In the genomic region with DNA sequence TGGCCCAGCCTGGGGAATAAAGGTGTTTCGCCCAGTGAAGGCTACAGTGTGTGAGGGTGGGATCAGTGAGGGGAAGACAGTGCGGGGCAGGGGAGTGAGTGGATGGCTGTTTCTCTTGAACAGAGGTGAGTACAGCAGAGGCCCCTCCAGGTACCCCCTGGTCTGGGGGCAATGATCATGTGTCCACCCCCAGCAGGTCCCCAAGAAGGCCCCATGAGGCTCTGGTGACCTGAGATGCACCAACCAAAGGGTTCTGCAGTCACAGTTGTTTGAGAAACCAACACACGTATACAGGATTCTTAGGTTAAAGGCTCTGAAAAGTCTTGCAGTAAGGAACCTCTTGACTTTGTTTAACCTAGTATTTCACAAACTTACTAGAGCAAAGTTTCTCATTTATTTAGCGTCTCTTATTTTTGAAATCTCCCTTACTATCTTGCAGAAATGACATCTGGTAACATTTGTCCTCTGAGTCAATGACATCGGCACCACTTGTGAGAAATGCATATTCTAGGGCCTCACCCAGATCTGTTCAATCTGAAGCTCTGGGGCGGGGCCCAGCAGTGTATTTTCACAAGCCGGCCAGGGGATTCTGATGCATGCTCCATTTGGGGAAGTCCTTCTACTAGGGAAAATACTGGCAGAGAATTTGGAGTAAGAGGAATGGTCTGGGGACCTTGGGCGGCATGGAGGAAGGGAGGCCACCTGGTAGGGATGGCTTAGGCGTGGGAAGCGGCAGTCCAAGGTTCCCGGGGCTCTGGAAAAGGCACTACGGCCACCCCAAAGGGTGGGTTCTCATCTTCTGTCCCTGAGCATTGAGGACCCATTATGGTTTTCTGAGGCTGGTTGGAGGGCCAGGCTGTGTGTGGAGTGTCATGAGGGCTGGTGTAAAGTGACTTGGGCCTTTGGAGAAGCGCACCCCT, we compare ENCODE assay signal across 9 cellular contexts.
DNase-seq lines count a peak whose midpoint lies in the region; ATAC-seq and TF ChIP-seq lines count a peak whose summit lies in the region.
"Had no signal": no experiment of that assay in that cellular context is flagged by ENCODE, and none has a peak within 500 bp of the region (broad histone marks: within the 10 kb centered on the region; RNA-seq: fewer than 3 reads in every experiment).

No MANE protein-coding gene starts in this region.

- no peak for DNase-seq in activated naive CD4-positive, alpha-beta T cell treated with anti-CD3 and anti-CD28 coated beads, Interleukin-2, amount 10 ng/mL, durations not matched to agents 7 days and 5 days
- no peak for DNase-seq in activated naive CD4-positive, alpha-beta T cell treated with Interleukin-2 at 50 U/mL for 16 hours
- no peak for DNase-seq in central memory CD8-positive, alpha-beta T cell (ENCODE audit: low spot score in 2 of 2)
- DNase-seq in naive B cell, result no peak
- DNase-seq in type B pancreatic cell (ENCODE audit: extremely low spot score, unreplicated experiment), result no peak
- DNase-seq in mesenchymal stem cell, result no peak
- no peak for DNase-seq in SW480 (ENCODE audit: low spot score)
- DNase-seq: NCI-H2029 treated with DMSO at 0.1 percent for 48 hours had no signal

- H3K79me1 ChIP-seq in mesenchymal stem cell (replicated peaks; ENCODE audit: low read length, poor library complexity, severe bottlenecking), result no peaks in the 10 kb centered on the region

- no peak overlapping the region for H2AK5ac ChIP-seq in mesenchymal stem cell (ENCODE audit: low read length, severe bottlenecking)

- H3K36me3 Mint-ChIP-seq in activated naive CD4-positive, alpha-beta T cell treated with anti-CD3 and anti-CD28 coated beads, Interleukin-2, amount 10 ng/mL, durations not matched to agents 7 days and 5 days, result no peaks in the 10 kb centered on the region
- H3K36me3 Mint-ChIP-seq in central memory CD8-positive, alpha-beta T cell (ENCODE audit: insufficient read depth), result peaks cover 5% of the 10 kb centered on the region
- H3K36me3 Mint-ChIP-seq in naive B cell (no peaks in the 10 kb centered on the region), type B pancreatic cell (no peaks in the 10 kb centered on the region)

- no peaks in the 10 kb centered on the region for H3K9me3 ChIP-seq in mesenchymal stem cell (ENCODE audit: control insufficient read depth, low read length)

- no peak overlapping the region for H3K27ac ChIP-seq in mesenchymal stem cell (ENCODE audit: low read length, poor library complexity, severe bottlenecking)

- peaks cover 39% of the 10 kb centered on the region for H3K27me3 Mint-ChIP-seq in activated naive CD4-positive, alpha-beta T cell treated with anti-CD3 and anti-CD28 coated beads, Interleukin-2, amount 10 ng/mL, durations not matched to agents 7 days and 5 days
- no peaks in the 10 kb centered on the region for H3K27me3 Mint-ChIP-seq in central memory CD8-positive, alpha-beta T cell
- H3K27me3 Mint-ChIP-seq in naive B cell, result peaks cover 6 to 21% (median 18%) of the 10 kb centered on the region in 3 donors
- H3K27me3 Mint-ChIP-seq in type B pancreatic cell, result no peaks in the 10 kb centered on the region

- TF ChIP-seq CTCF in type B pancreatic cell (conservative IDR thresholded peaks at IDR 0.05), result no peak

- peaks cover 11% of the 10 kb centered on the region for H3K4me1 Mint-ChIP-seq in activated naive CD4-positive, alpha-beta T cell treated with anti-CD3 and anti-CD28 coated beads, Interleukin-2, amount 10 ng/mL, durations not matched to agents 7 days and 5 days
- H3K4me1 Mint-ChIP-seq in central memory CD8-positive, alpha-beta T cell, result peaks cover 11% of the 10 kb centered on the region
- peaks cover 5 to 26% (median 18%) of the 10 kb centered on the region in 3 donors for H3K4me1 Mint-ChIP-seq in naive B cell
- H3K4me1 Mint-ChIP-seq in type B pancreatic cell (ENCODE audit: unreplicated experiment), result peaks cover 9% of the 10 kb centered on the region

- H4K8ac ChIP-seq in mesenchymal stem cell (ENCODE audit: low read length), result no peak overlapping the region

- H3K4me3 Mint-ChIP-seq in activated naive CD4-positive, alpha-beta T cell treated with anti-CD3 and anti-CD28 coated beads, Interleukin-2, amount 10 ng/mL, durations not matched to agents 7 days and 5 days, result peak overlapping the region; percentile 66
- peak overlapping the region; percentile 73 for H3K4me3 Mint-ChIP-seq in central memory CD8-positive, alpha-beta T cell
- H3K4me3 Mint-ChIP-seq in naive B cell (peak overlapping the region; percentile 39 to 91 (median 79)), type B pancreatic cell (peak overlapping the region; percentile 80)

- no peak overlapping the region for H2BK120ac ChIP-seq in mesenchymal stem cell (ENCODE audit: low read depth, low read length)

- H3K4ac ChIP-seq in mesenchymal stem cell (ENCODE audit: low read depth in 1 of 2, low read length in 2 of 2), result no peak overlapping the region

- H3K9me3 Mint-ChIP-seq in activated naive CD4-positive, alpha-beta T cell treated with anti-CD3 and anti-CD28 coated beads, Interleukin-2, amount 10 ng/mL, durations not matched to agents 7 days and 5 days, result no peaks in the 10 kb centered on the region
- H3K9me3 Mint-ChIP-seq in central memory CD8-positive, alpha-beta T cell, result no peaks in the 10 kb centered on the region
- H3K9me3 Mint-ChIP-seq in naive B cell (peaks cover 0 to 1% (median 0%) of the 10 kb centered on the region in 7 donors), type B pancreatic cell (no peaks in the 10 kb centered on the region)

- H3K9ac ChIP-seq in mesenchymal stem cell (ENCODE audit: low read length), result no peak overlapping the region

- H3K27me3 ChIP-seq in mesenchymal stem cell (ENCODE audit: control insufficient read depth in 1 of 2, insufficient read depth in 1 of 2, low read length in 2 of 2), result peaks cover 0 to 8% of the 10 kb centered on the region in 2 experiments

- H3K4me3 ChIP-seq in mesenchymal stem cell (ENCODE audit: insufficient read depth in 1 of 2, low read depth in 1 of 2, low read length in 2 of 2), result peak overlapping the region in 1 of 2 experiments; percentile 42

- peaks cover 0 to 6% of the 10 kb centered on the region in 2 experiments for H3K36me3 ChIP-seq in mesenchymal stem cell (ENCODE audit: control insufficient read depth in 1 of 2, insufficient read depth in 2 of 2, low read depth in 1 of 2, low read length in 2 of 2)

- no peak overlapping the region for H3K4me2 ChIP-seq in mesenchymal stem cell (ENCODE audit: low read length, poor library complexity, severe bottlenecking)

- no peak overlapping the region for H2AFZ ChIP-seq in mesenchymal stem cell (ENCODE audit: low read depth, low read length)

- no peak overlapping the region for H4K91ac ChIP-seq in mesenchymal stem cell (ENCODE audit: low read length)

- no peak overlapping the region for H2BK12ac ChIP-seq in mesenchymal stem cell (ENCODE audit: low read length in 2 of 2)

- H2BK5ac ChIP-seq in mesenchymal stem cell (ENCODE audit: low read depth, low read length, poor library complexity, severe bottlenecking), result no peak overlapping the region

- no peak for ATAC-seq in central memory CD8-positive, alpha-beta T cell (replicated peaks; ENCODE audit: extremely low read depth, poor library complexity, severe bottlenecking)
- ATAC-seq in naive B cell (ENCODE audit: low read depth in 2 of 2) (no peak), HG03108 (IDR thresholded peaks at IDR 0.05; ENCODE audit: unreplicated experiment) (no peak)

- H3K18ac ChIP-seq in mesenchymal stem cell (ENCODE audit: low read depth in 1 of 2, low read length in 2 of 2), result no peak overlapping the region

- no peak overlapping the region for H2BK15ac ChIP-seq in mesenchymal stem cell (ENCODE audit: low read depth, poor library complexity, severe bottlenecking)

- no peak overlapping the region for H3K27ac Mint-ChIP-seq in activated naive CD4-positive, alpha-beta T cell treated with anti-CD3 and anti-CD28 coated beads, Interleukin-2, amount 10 ng/mL, durations not matched to agents 7 days and 5 days
- no peak overlapping the region for H3K27ac Mint-ChIP-seq in central memory CD8-positive, alpha-beta T cell (ENCODE audit: low read depth)
- H3K27ac Mint-ChIP-seq in naive B cell (peak overlapping the region in 2 of 6 donors; percentile 16 to 17), type B pancreatic cell (peak overlapping the region; percentile 81)

- WGBS in mesenchymal stem cell, result 95% methylated on average over 13 of the region's 13 CpGs

- H3K4me1 ChIP-seq in mesenchymal stem cell (ENCODE audit: control insufficient read depth, insufficient read depth, low read depth, low read length), result peaks cover 25% of the 10 kb centered on the region

- H3K23ac ChIP-seq in mesenchymal stem cell (ENCODE audit: low read length in 2 of 2), result no peak overlapping the region

- no peak overlapping the region for H3K14ac ChIP-seq in mesenchymal stem cell (ENCODE audit: low read length in 2 of 2)

- CTCF ChIA-PET in activated naive CD4-positive, alpha-beta T cell treated with anti-CD3 and anti-CD28 coated beads, Interleukin-2, amount 10 ng/mL, durations not matched to agents 7 days and 5 days (lab: Charles Lee), result no interaction called here
